9 cellular contexts compared by ENCODE assay signal in the genomic region with DNA sequence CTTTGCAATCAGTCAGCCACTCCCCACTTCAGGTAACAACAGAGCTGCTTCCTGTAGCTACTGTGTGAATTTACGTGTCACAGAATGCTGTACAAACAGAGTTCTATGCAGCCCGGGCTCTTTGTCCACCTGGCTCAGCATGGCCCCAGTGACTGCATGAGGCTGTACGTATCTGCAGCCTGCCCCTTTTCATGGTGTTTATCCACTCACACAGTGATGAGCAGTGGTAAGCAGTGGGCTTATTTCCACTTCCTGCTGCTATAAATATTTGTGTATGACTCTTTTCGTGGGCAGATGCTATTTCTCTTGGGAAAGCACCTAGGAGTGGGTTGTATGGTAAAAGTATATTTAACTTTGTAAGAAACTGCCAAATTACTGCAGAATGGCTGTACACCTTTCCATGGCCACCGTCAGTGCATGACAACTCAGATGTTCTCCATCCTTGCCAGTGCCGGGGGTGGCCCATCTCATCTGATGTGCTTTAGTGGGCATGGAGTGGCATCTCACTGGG. TPM values are rescaled to one million over a fixed set of nuclear protein-coding genes. Genes with fewer than 3 reads are reported as not detected.
DNase-seq lines count a peak whose midpoint lies in the region; ATAC-seq and TF ChIP-seq lines count a peak whose summit lies in the region.
"Had no signal": no experiment of that assay in that cellular context is flagged by ENCODE, and none has a peak within 500 bp of the region (broad histone marks: within the 10 kb centered on the region; RNA-seq: fewer than 3 reads in every experiment).

No MANE protein-coding gene starts in this region.

- H3K4me1 ChIP-seq in BLaER1 (peaks cover 35% of the 10 kb centered on the region), transverse colon (peaks cover 0 to 14% (median 8%) of the 10 kb centered on the region in 4 donors)

- CTCF ChIA-PET in activated B cell treated with CpG ODN at 0.5 μM for 24 hours (lab: Charles Lee), result no interaction called here

- no peaks in the 10 kb centered on the region for H3K36me3 Mint-ChIP-seq in activated B cell treated with CpG ODN at 0.5 μM for 24 hours (ENCODE audit: low read depth)

- H3K4me3 Mint-ChIP-seq in activated B cell treated with CpG ODN at 0.5 μM for 24 hours, result peak overlapping the region; percentile 12

- WGBS in transverse colon (ENCODE audit: low coverage in 1 of 2), 2 donors, result 3 to 29% methylated on average over 3 to 6 of the region's 6 CpGs

- POLR2A ChIA-PET in activated B cell treated with CpG ODN at 0.5 μM for 24 hours (lab: Charles Lee), result interaction anchor here (1.5 kb wide), 1 partner anchor 40 kb away, joined by 4 read pairs; no protein-coding TSS in a partner anchor

- no peak overlapping the region for H3K27ac Mint-ChIP-seq in activated B cell treated with CpG ODN at 0.5 μM for 24 hours

- intact Hi-C loops in activated B cell treated with CpG ODN at 0.5 μM for 24 hours (cut with micrococcal nuclease) (loop anchor here (1.0 kb wide), 1 partner anchor 40 kb away; no protein-coding TSS in a partner anchor), transverse colon (cut with DNase I; ENCODE audit: low total_unique reads) (no loop called here)

- H3K36me3 ChIP-seq in BLaER1, result no peaks in the 10 kb centered on the region
- no peaks in the 10 kb centered on the region for H3K36me3 ChIP-seq in transverse colon

- H3K27ac ChIP-seq in BLaER1 (peak overlapping the region; percentile 44; the same call in 1 of the 2 replicates), transverse colon (peak overlapping the region; percentile 74 to 85 (median 78))

- in situ Hi-C loops in transverse colon (cut with MboI; ENCODE audit: low pct_ligation_motif_present in 1 of 4, low pct_unique_long_range_greater_than_20kb in 1 of 4, low sequenced_read_pairs in 3 of 4), result no loop called here

- DNase-seq in activated B cell treated with CpG ODN at 0.5 μM for 24 hours (no peak), glomerular visceral epithelial cell (ENCODE audit: extremely low spot score) (peak; percentile 43), transverse colon (peak; percentile 70), T1000 (lab: John Stamatoyannopoulos, UW) (no peak), T-helper 9 cell (no peak), NCI-H1105 (lab: John Stamatoyannopoulos, UW) (no peak)

- H3K9me3 Mint-ChIP-seq in activated B cell treated with CpG ODN at 0.5 μM for 24 hours, result peaks cover 4% of the 10 kb centered on the region

- no peak overlapping the region for H3K4me3 ChIP-seq in BLaER1
- no peak overlapping the region for H3K4me3 ChIP-seq in transverse colon
- H3K4me3 ChIP-seq: lung had no signal

- no peak for TF ChIP-seq EP300 in transverse colon (IDR thresholded peaks at IDR 0.05; ENCODE audit: low read depth)

- no peaks in the 10 kb centered on the region for H3K27me3 Mint-ChIP-seq in activated B cell treated with CpG ODN at 0.5 μM for 24 hours

- H3K9me3 ChIP-seq in BLaER1 (peaks cover 20% of the 10 kb centered on the region), transverse colon (no peaks in the 10 kb centered on the region)

- TF ChIP-seq CTCF in activated B cell treated with CpG ODN at 0.5 μM for 24 hours (IDR thresholded peaks at IDR 0.05) (no peak), transverse colon (IDR thresholded peaks at IDR 0.05) (no peak)

- no peak overlapping the region for H3K9ac ChIP-seq in BLaER1

- no peak for TF ChIP-seq POLR2A in transverse colon (IDR thresholded peaks at IDR 0.05)

- no peaks in the 10 kb centered on the region for H4K20me1 ChIP-seq in BLaER1

- ATAC-seq in HG02610 (IDR thresholded peaks at IDR 0.05; ENCODE audit: unreplicated experiment) (peak; percentile 69), activated B cell treated with CpG ODN at 0.5 μM for 24 hours (ENCODE audit: low read depth) (peak; percentile 87)

- peaks cover 17% of the 10 kb centered on the region for H3K4me1 Mint-ChIP-seq in activated B cell treated with CpG ODN at 0.5 μM for 24 hours

- peak overlapping the region; percentile 74 for H3K4me2 ChIP-seq in BLaER1

- H3K27me3 ChIP-seq in BLaER1, result no peaks in the 10 kb centered on the region
- H3K27me3 ChIP-seq in transverse colon, result no peaks in the 10 kb centered on the region

RNA-seq across cellular contexts. Expression of gene MYEOV, which starts 43.3 kb away (rescaled TPM):
- total RNA-seq in activated B cell treated with CpG ODN at 0.5 μM for 24 hours (0.62 TPM in 1 of 2 replicates, not detected in the other), transverse colon (1 to 10 TPM in 1 of 4 donors, under 1 TPM in 1, not detected in 2; 0.55 to 1.1 TPM)

Comparison
In these comparisons a context has a peak if more than half of its experiments do, and no peak if none do; other contexts are left out.
1. DNase-seq: peak in glomerular visceral epithelial cell (single experiment) and transverse colon (single experiment); none in activated B cell treated with CpG ODN at 0.5 μM for 24 hours (single experiment), T1000 (single experiment), T-helper 9 cell (single experiment) and NCI-H1105 (single experiment).